ENCODE assay signal across 1 cellular context in the genomic region with DNA sequence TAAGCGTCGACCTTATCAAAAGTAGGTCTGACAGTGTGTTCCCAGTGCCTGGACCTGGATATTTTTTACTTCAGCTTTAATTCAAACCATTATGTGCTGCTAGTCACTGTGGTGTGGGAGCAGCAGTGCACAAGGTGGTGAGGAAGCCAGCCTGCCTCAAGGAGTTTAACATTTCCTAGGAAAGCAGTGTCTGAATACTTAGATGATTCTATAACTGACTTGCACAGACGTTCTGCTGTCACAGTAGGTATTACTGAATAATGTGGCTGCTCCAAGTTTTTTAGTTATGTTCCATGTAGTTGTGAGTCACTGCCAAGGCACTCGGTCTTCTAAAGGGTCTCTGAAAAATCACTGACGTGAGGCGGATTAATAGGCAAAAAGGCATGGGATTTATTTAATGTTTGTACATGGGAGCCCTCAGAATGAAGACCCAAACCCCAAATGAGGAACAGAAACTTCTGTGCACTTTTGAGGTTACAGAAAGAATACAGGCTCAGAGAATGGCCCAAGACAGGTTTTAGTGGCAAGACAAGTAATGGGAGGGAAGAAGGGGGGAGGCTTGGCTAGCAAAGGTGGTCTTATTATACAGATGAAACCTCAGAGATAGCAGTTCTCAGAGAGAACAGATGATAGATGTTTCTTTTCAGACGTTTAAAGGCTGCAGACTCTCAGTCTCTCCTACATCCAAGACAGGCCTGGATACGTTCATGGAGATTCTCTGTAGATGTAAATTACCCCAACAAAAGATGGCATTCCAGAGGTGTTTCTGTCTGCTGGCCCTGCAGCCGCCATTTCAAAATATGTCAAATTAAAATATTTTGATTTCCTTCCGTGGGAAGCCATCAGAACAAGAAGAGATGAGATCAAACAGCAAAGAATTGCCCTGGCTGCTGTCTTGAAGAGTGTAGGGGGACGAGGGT.
TF ChIP-seq lines count a peak whose summit lies in the region.

No MANE protein-coding gene starts in this region.

TF ChIP-seq in H1, 55 proteins besides CTCF, POLR2A, EP300 and RAD21:
- TF ChIP-seq YY1 (IDR thresholded peaks at IDR 0.05; ENCODE audit: low read depth, low read length) (0 out of 2 replicates have a peak, but pooled peaks have one; percentile 46), SP4 (IDR thresholded peaks at IDR 0.05; ENCODE audit: low read length) (no peak)
